Comparison of ENCODE assay signal across 25 cellular contexts in genomic region chr11:83317757-83318548, GRCh38. TPM values are rescaled to one million over a fixed set of nuclear protein-coding genes. Genes with fewer than 3 reads are reported as not detected.
DNase-seq lines count a peak whose midpoint lies in the region; ATAC-seq, FAIRE-seq and TF ChIP-seq lines count a peak whose summit lies in the region.
"Had no signal": no experiment of that assay in that cellular context is flagged by ENCODE, and none has a peak within 500 bp of the region (broad histone marks: within the 10 kb centered on the region; RNA-seq: fewer than 3 reads in every experiment).

No MANE protein-coding gene starts in this region.

- no peaks in the 10 kb centered on the region for H3K79me2 ChIP-seq in mammary epithelial cell (ENCODE audit: insufficient read depth, low read length)

- DNase-seq in mammary epithelial cell (peak; percentile 8), MCF 10A (ENCODE audit: unreplicated experiment) (no peak), NCI-H82 treated with DMSO at 0.1 percent for 48 hours (lab: John Stamatoyannopoulos, UW; ENCODE audit: unreplicated experiment) (peak; percentile 64), epithelial cell of esophagus (ENCODE audit: low read depth) (peak; percentile 36), pancreas (no peak)
- DNase-seq: AML-193; C1 segment of cervical spinal cord; CD8-positive, alpha-beta T cell; DMS153; KG1; MV-4-11; NCI-H1105 treated with DMSO at 0.1 percent for 48 hours; NCI-H2029 treated with DMSO at 0.1 percent for 48 hours; NCI-H226; NCI-H510A treated with DMSO at 0.1 percent for 48 hours; NCI-H774; PC-3; RPMI8226; SHP77 treated with DMSO at 0.1 percent for 48 hours had no signal

- TF ChIP-seq CTCF in mammary epithelial cell (conservative IDR thresholded peaks at IDR 0.05 in 1 of 2, IDR thresholded peaks at IDR 0.05 in 1 of 2; ENCODE audit: extremely low read depth in 1 of 2, insufficient read depth in 1 of 2, low read depth in 1 of 2, low read length in 2 of 2) (no peak), MCF 10A (IDR thresholded peaks at IDR 0.05; ENCODE audit: unreplicated experiment) (no peak), epithelial cell of esophagus (IDR thresholded peaks at IDR 0.05; ENCODE audit: insufficient read depth, low read depth, low read length, missing control alignments) (no peak), pancreas (IDR thresholded peaks at IDR 0.05) (no peak)

- BruUV-seq in mammary epithelial cell (replicated peaks; lab: Mats Ljungman, UMichigan): no TSS peak
- BruUV-seq in MCF 10A (replicated peaks; lab: Mats Ljungman, UMichigan): no TSS peak

- H3K27ac ChIP-seq in mammary epithelial cell (ENCODE audit: insufficient read depth, low read depth, low read length): no peak overlapping the region
- no peak overlapping the region for H3K27ac ChIP-seq in pancreas
- H3K27ac ChIP-seq: SK-N-MC had no signal

- H3K27ac Mint-ChIP-seq in MCF 10A (ENCODE audit: low read depth, unreplicated experiment): no peak overlapping the region
- H3K27ac Mint-ChIP-seq: CD8-positive, alpha-beta T cell had no signal

- H3K4me1 ChIP-seq in mammary epithelial cell (ENCODE audit: insufficient read depth, low read length) (no peaks in the 10 kb centered on the region), pancreas (peaks cover 0 to 5% (median 3%) of the 10 kb centered on the region in 3 donors)

- H3K27me3 ChIP-seq in mammary epithelial cell (ENCODE audit: insufficient read depth, low read length) (no peaks in the 10 kb centered on the region), pancreas (no peaks in the 10 kb centered on the region)

- ATAC-seq in pancreas: peak; percentile 55 to 74 (median 68)
- ATAC-seq in HG03439 (IDR thresholded peaks at IDR 0.05; ENCODE audit: unreplicated experiment): no peak
- ATAC-seq in HG02973 (IDR thresholded peaks at IDR 0.05; ENCODE audit: unreplicated experiment): no peak
- no peak for ATAC-seq in HG03280 (IDR thresholded peaks at IDR 0.05; ENCODE audit: unreplicated experiment)
- ATAC-seq: CD8-positive, alpha-beta T cell; PC-3 had no signal

- H3K9me3 Mint-ChIP-seq in MCF 10A (ENCODE audit: unreplicated experiment): no peaks in the 10 kb centered on the region
- H3K9me3 Mint-ChIP-seq: CD8-positive, alpha-beta T cell had no signal

- H3K4me3 ChIP-seq in mammary epithelial cell (replicated peaks in 1 of 3; ENCODE audit: insufficient read depth in 1 of 3, low read depth in 2 of 3, low read length in 3 of 3) (no peak overlapping the region), epithelial cell of esophagus (ENCODE audit: low read length) (no peak overlapping the region), pancreas (no peak overlapping the region)
- H3K4me3 ChIP-seq: SK-N-MC had no signal

- H3K4me2 ChIP-seq in mammary epithelial cell (ENCODE audit: insufficient read depth, low read depth, low read length): no peak overlapping the region

- H3K36me3 ChIP-seq in mammary epithelial cell (ENCODE audit: insufficient read depth, low read length) (no peaks in the 10 kb centered on the region), pancreas (no peaks in the 10 kb centered on the region)

- H4K20me1 ChIP-seq in mammary epithelial cell (ENCODE audit: insufficient read depth, low read length): no peaks in the 10 kb centered on the region

- in situ Hi-C loops in mammary epithelial cell (cut with MboI; ENCODE audit: low sequenced_read_pairs in 2 of 2): loop anchor here in 1 of 2 donors (25.0 kb wide), 1 partner anchor 494 kb away; no protein-coding TSS in a partner anchor

- POLR2A ChIA-PET in MCF 10A (lab: Yijun Ruan, JAX): no interaction called here

- H3K36me3 Mint-ChIP-seq in MCF 10A (ENCODE audit: insufficient read depth, unreplicated experiment): no peaks in the 10 kb centered on the region
- H3K36me3 Mint-ChIP-seq: CD8-positive, alpha-beta T cell had no signal

- CTCF ChIA-PET in mammary epithelial cell (lab: Charles Lee; ENCODE audit: low non-redundant PET) (interaction anchor here (0.5 to 0.6 kb wide), 2 partner anchors 25 to 406 kb away, joined by 3 to 6 read pairs; no protein-coding TSS in a partner anchor), MCF 10A (lab: Yijun Ruan, JAX) (interaction anchor here (0.6 to 1.0 kb wide), 4 partner anchors 16 to 559 kb away, joined by 3 to 9 read pairs (median 4); no protein-coding TSS in a partner anchor)

- H3K4me3 Mint-ChIP-seq in MCF 10A (ENCODE audit: unreplicated experiment): no peak overlapping the region
- H3K4me3 Mint-ChIP-seq: CD8-positive, alpha-beta T cell had no signal

- peaks cover 31% of the 10 kb centered on the region for H3K27me3 Mint-ChIP-seq in MCF 10A (ENCODE audit: insufficient read depth, unreplicated experiment)

- H2AFZ ChIP-seq in mammary epithelial cell (ENCODE audit: low read depth, low read length): no peak overlapping the region

- H3K9ac ChIP-seq in mammary epithelial cell (ENCODE audit: insufficient read depth, low read length): no peak overlapping the region

- WGBS in mammary epithelial cell (ENCODE audit: low coverage, missing lambda C conversion rate): 89% methylated on average over 5 of the region's 7 CpGs
- 72 to 78% methylated on average over 3 to 7 of the region's 7 CpGs for WGBS in pancreas, 2 donors

- H3K4me1 Mint-ChIP-seq in MCF 10A (ENCODE audit: insufficient read depth, unreplicated experiment): no peaks in the 10 kb centered on the region

- intact Hi-C loops in mammary epithelial cell (cut with micrococcal nuclease): no loop called here
- intact Hi-C loops in MCF 10A (cut with micrococcal nuclease): no loop called here
- intact Hi-C loops in pancreas (cut with DNase I): no loop called here

- FAIRE-seq in pancreas (lab: Jason Lieb, UNC): no peak
- FAIRE-seq: G401.6, H1 had no signal

- dilution Hi-C loops in mammary epithelial cell (cut with HindIII; ENCODE audit: low sequenced_read_pairs): no loop called here

- no peaks in the 10 kb centered on the region for H3K9me3 ChIP-seq in mammary epithelial cell (replicated peaks; ENCODE audit: insufficient read depth, low read length)
- H3K9me3 ChIP-seq in pancreas: no peaks in the 10 kb centered on the region

RNA-seq across cellular contexts. Expression of gene CCDC90B, which starts 31.8 kb away (rescaled TPM):
- total RNA-seq in mammary epithelial cell (10 to 100 TPM; 45.3 to 56.3 TPM), MCF 10A (2022) (69.1 and 72.9 TPM in 2 replicates), pancreas (10 to 100 TPM; 12.1 to 25.1 (median 14.9) TPM)
- polyA plus RNA-seq in mammary epithelial cell (30.1 TPM), pancreas (10 to 100 TPM; 16.5 to 19.5 TPM)
- polyA minus RNA-seq in mammary epithelial cell: 21.9 TPM

Comparison
In these comparisons a context has a peak if more than half of its experiments do, and no peak if none do; other contexts are left out.
1. DNase-seq: peak in mammary epithelial cell (single experiment), NCI-H82 treated with DMSO at 0.1 percent for 48 hours (single experiment) and epithelial cell of esophagus (single experiment); none in MCF 10A (single experiment) and pancreas (0 of 6).
2. ATAC-seq: peak in pancreas (4 of 4); none in HG03439 (single experiment), HG02973 (single experiment) and HG03280 (single experiment).